ENCODE assay signal across 11 cellular contexts in the genomic region with DNA sequence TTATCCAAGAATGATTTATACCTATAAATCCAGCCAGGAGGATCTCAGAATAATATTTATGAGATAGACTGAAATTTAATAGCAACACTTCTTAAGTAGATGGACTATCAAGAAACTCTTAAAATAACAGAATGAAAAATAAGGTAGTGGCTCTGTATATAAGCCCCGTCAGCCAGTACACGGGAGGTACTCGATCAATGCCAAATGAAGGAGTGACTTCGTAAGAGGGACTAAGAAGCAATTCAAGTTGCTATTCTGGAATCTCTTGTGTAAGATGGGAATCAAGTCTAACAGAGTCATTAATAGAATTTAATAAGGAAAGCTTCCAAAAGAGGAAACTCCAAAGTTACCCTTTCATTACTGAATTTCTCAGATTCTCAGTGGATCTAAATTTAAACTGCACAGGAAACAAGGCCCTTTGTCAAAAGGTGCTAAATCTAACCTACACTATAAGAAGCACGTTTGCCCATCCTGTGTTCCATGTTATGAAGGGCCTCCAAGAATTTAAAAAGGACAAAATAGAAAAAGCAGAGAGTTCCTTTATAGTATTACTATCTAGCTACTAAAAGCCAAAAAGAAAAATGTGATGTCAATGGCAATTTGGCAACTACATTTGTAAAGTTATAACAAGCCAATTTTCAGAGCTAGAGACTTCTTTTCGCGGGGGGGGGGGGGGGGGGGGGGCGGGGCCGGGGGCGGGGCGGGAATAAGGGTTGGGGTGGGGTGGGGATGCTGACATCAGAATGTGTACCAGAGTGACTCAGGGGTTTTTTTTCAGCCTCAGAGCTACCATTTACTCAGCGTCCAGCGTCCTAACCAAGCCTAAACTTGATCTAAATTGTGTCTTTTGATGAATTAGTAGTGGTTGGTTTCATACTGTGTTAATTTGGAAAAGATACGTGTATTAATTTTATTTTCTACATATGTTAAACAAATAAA.
DNase-seq lines count a peak whose midpoint lies in the region; ATAC-seq, FAIRE-seq and TF ChIP-seq lines count a peak whose summit lies in the region.
"Had no signal": no experiment of that assay in that cellular context is flagged by ENCODE, and none has a peak within 500 bp of the region (broad histone marks: within the 10 kb centered on the region; RNA-seq: fewer than 3 reads in every experiment).

No MANE protein-coding gene starts in this region.

- peak overlapping the region; percentile 55 for H3K27ac Mint-ChIP-seq in CD4-positive, alpha-beta T cell
- H3K27ac Mint-ChIP-seq: stimulated activated memory B cell treated with anti-CD40 and anti-IgM and Interleukin-4, amounts not matched to agents 10 μg/mL and 1 μg/mL and 100 μg/mL, for 72 hours had no signal

- H3K9me3 ChIP-seq in CD4-positive, alpha-beta T cell (ENCODE audit: control insufficient read depth, low read length) = no peaks in the 10 kb centered on the region
- H3K9me3 ChIP-seq in lower lobe of right lung = no peaks in the 10 kb centered on the region
- H3K9me3 ChIP-seq: prostate gland had no signal

- FAIRE-seq in H54 (lab: Jason Lieb, UNC) = peak; percentile 27
- FAIRE-seq in RCC 7860 (lab: Jason Lieb, UNC) = no peak

- POLR2A ChIA-PET in CD4-positive, alpha-beta T cell (lab: Charles Lee) = no interaction called here

- TF ChIP-seq POLR2A in H54 (IDR thresholded peaks at IDR 0.05; ENCODE audit: low read depth, low read length) = no peak

- H3K4me1 Mint-ChIP-seq in CD4-positive, alpha-beta T cell (ENCODE audit: low read depth) = peaks cover 67% of the 10 kb centered on the region

- no peak for TF ChIP-seq CTCF in CD4-positive, alpha-beta T cell (IDR thresholded peaks at IDR 0.05)
- no peak for TF ChIP-seq CTCF in lower lobe of right lung (IDR thresholded peaks at IDR 0.05)

- H3K27me3 Mint-ChIP-seq in CD4-positive, alpha-beta T cell = no peaks in the 10 kb centered on the region
- H3K27me3 Mint-ChIP-seq: stimulated activated memory B cell treated with anti-CD40 and anti-IgM and Interleukin-4, amounts not matched to agents 10 μg/mL and 1 μg/mL and 100 μg/mL, for 72 hours had no signal

- no peak overlapping the region for H3K4me3 Mint-ChIP-seq in CD4-positive, alpha-beta T cell
- H3K4me3 Mint-ChIP-seq: stimulated activated memory B cell treated with anti-CD40 and anti-IgM and Interleukin-4, amounts not matched to agents 10 μg/mL and 1 μg/mL and 100 μg/mL, for 72 hours had no signal

- ATAC-seq in CD4-positive, alpha-beta T cell (ENCODE audit: poor library complexity) = no peak
- peak; percentile 50 to 62 for ATAC-seq in lower lobe of right lung
- ATAC-seq in GM21576 (IDR thresholded peaks at IDR 0.05; ENCODE audit: unreplicated experiment) = no peak
- ATAC-seq: stimulated activated memory B cell treated with anti-CD40 and anti-IgM and Interleukin-4, amounts not matched to agents 10 μg/mL and 1 μg/mL and 100 μg/mL, for 72 hours had no signal

- H3K36me3 ChIP-seq in lower lobe of right lung = no peaks in the 10 kb centered on the region
- H3K36me3 ChIP-seq: prostate gland had no signal

- H3K36me3 Mint-ChIP-seq in CD4-positive, alpha-beta T cell (ENCODE audit: low read depth) = no peaks in the 10 kb centered on the region

- H3K4me3 ChIP-seq in lower lobe of right lung = no peak overlapping the region
- H3K4me3 ChIP-seq: prostate gland had no signal

- no peaks in the 10 kb centered on the region for H3K9me3 Mint-ChIP-seq in CD4-positive, alpha-beta T cell

- no peak overlapping the region for H3K27ac ChIP-seq in CD4-positive, alpha-beta T cell (ENCODE audit: low read depth, low read length)
- H3K27ac ChIP-seq in lower lobe of right lung = no peak overlapping the region
- H3K27ac ChIP-seq: prostate gland had no signal

- intact Hi-C loops in CD4-positive, alpha-beta T cell (cut with DNase I, micrococcal nuclease) = loop anchor here in 1 of 2 experiments (5.0 kb wide), 1 partner anchor 33 kb away; no protein-coding TSS in a partner anchor
- intact Hi-C loops in lower lobe of right lung (cut with DNase I) (no loop called here), posterior vena cava (cut with DNase I) (no loop called here)

- no peak for DNase-seq in CD4-positive, alpha-beta T cell
- DNase-seq in H54 (ENCODE audit: insufficient read length, low spot score) (peak; percentile 49), astrocyte of the hippocampus (ENCODE audit: low read depth, low spot score) (peak; percentile 50), lower lobe of right lung (no peak), NCI-H1694 treated with DMSO at 0.1 percent for 48 hours (lab: John Stamatoyannopoulos, UW) (no peak), RCC 7860 (ENCODE audit: low spot score) (no peak), posterior vena cava (ENCODE audit: low spot score) (no peak)
- DNase-seq: SHP77 treated with DMSO at 0.1 percent for 48 hours had no signal

- no peaks in the 10 kb centered on the region for H3K27me3 ChIP-seq in CD4-positive, alpha-beta T cell (ENCODE audit: control insufficient read depth, insufficient read depth, low read length)
- H3K27me3 ChIP-seq in lower lobe of right lung (ENCODE audit: low read depth) = no peaks in the 10 kb centered on the region

- H3K4me1 ChIP-seq in lower lobe of right lung = peaks cover 9% of the 10 kb centered on the region
- H3K4me1 ChIP-seq: prostate gland had no signal

- CTCF ChIA-PET in CD4-positive, alpha-beta T cell (lab: Charles Lee) = interaction anchor here (0.8 to 2.3 kb wide), 6 partner anchors 14 to 324 kb away, joined by 3 to 6 read pairs (median 4); no protein-coding TSS in a partner anchor

Comparison
In these comparisons a context has a peak if more than half of its experiments do, and no peak if none do; other contexts are left out.
1. ATAC-seq: peak in lower lobe of right lung (2 of 2); none in CD4-positive, alpha-beta T cell (single experiment) and GM21576 (single experiment).
2. DNase-seq: peak in H54 (single experiment) and astrocyte of the hippocampus (single experiment); none in CD4-positive, alpha-beta T cell (0 of 10), lower lobe of right lung (single experiment), NCI-H1694 treated with DMSO at 0.1 percent for 48 hours (single experiment), RCC 7860 (single experiment) and posterior vena cava (single experiment).